ENCODE assay signal across 1 cellular context in genomic region chr2:166344286-166345113, GRCh38.
TF ChIP-seq lines count a peak whose summit lies in the region.

No MANE protein-coding gene starts in this region.

TF ChIP-seq in SK-N-SH, 30 proteins besides CTCF, POLR2A, EP300 and RAD21 (continued from another document):
- no peak for TF ChIP-seq REST (IDR thresholded peaks at IDR 0.05; ENCODE audit: low read depth, low read length)
- TF ChIP-seq ZBTB33 (IDR thresholded peaks at IDR 0.05; ENCODE audit: borderline replicate concordance, low read depth): no peak
- peak; percentile 34; the same call in 1 of the 2 replicates for TF ChIP-seq RCOR1 (IDR thresholded peaks at IDR 0.05; ENCODE audit: low read length)
- TF ChIP-seq NFIC (IDR thresholded peaks at IDR 0.05; ENCODE audit: borderline replicate concordance): peak; percentile 17; the same call in 1 of the 2 replicates
- TF ChIP-seq, protein P1, sequence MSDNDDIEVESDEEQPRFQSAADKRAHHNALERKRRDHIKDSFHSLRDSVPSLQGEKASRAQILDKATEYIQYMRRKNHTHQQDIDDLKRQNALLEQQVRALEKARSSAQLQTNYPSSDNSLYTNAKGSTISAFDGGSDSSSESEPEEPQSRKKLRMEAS (IDR thresholded peaks at IDR 0.05; ENCODE audit: low read depth): no peak
- TF ChIP-seq FOXM1 (IDR thresholded peaks at IDR 0.05; ENCODE audit: low read depth): no peak
- TF ChIP-seq RXRA (IDR thresholded peaks at IDR 0.05; ENCODE audit: borderline replicate concordance, low read depth): no peak
TF ChIP-seq in SK-N-SH: peak in this region for 8.
